In genomic region chr14:75427126-75427481, GRCh38 we compare ENCODE assay signal across 8 cellular contexts. TPM values are rescaled to one million over a fixed set of nuclear protein-coding genes. Genes with fewer than 3 reads are reported as not detected.
DNase-seq lines count a peak whose midpoint lies in the region; ATAC-seq and TF ChIP-seq lines count a peak whose summit lies in the region.

No MANE protein-coding gene starts in this region.

- H3K36me3 Mint-ChIP-seq in activated CD8-positive, alpha-beta T cell treated with anti-CD3 and anti-CD28 coated beads, Interleukin-2, amount 10 ng/mL, durations not matched to agents 7 days and 5 days (ENCODE audit: low read depth): peaks cover 5% of the 10 kb centered on the region

- H3K27me3 Mint-ChIP-seq in activated CD8-positive, alpha-beta T cell treated with anti-CD3 and anti-CD28 coated beads, Interleukin-2, amount 10 ng/mL, durations not matched to agents 7 days and 5 days (ENCODE audit: low read depth): peaks cover 36% of the 10 kb centered on the region

- peak; percentile 43 for DNase-seq in GM12865 (ENCODE audit: low read depth)
- DNase-seq in activated CD8-positive, alpha-beta T cell treated with anti-CD3 and anti-CD28 coated beads, Interleukin-2, amount 10 ng/mL, durations not matched to agents 7 days and 5 days: no peak
- DNase-seq in right atrium auricular region (ENCODE audit: low spot score): no peak
- no peak for DNase-seq in kidney glomerular epithelial cell (lab: John Stamatoyannopoulos, UW)
- no peak for DNase-seq in NCI-H510A treated with DMSO at 0.1 percent for 48 hours (lab: John Stamatoyannopoulos, UW)
- no peak for DNase-seq in stimulated activated CD4-positive, alpha-beta T cell treated with anti-CD3 and anti-CD28 coated beads, Interleukin-1b, Interleukin-23, amount 100 ng/mL, for 48 hours

- peak overlapping the region; percentile 90 to 94 for H3K27ac ChIP-seq in right atrium auricular region
- peak overlapping the region; percentile 57 to 93 (median 86) for H3K27ac ChIP-seq in skin epidermis

- no peaks in the 10 kb centered on the region for H3K9me3 Mint-ChIP-seq in activated CD8-positive, alpha-beta T cell treated with anti-CD3 and anti-CD28 coated beads, Interleukin-2, amount 10 ng/mL, durations not matched to agents 7 days and 5 days (ENCODE audit: insufficient read depth)

- peak; percentile 45 for ATAC-seq in HG02759 (IDR thresholded peaks at IDR 0.05; ENCODE audit: unreplicated experiment)
- no peak for ATAC-seq in activated CD8-positive, alpha-beta T cell treated with anti-CD3 and anti-CD28 coated beads, Interleukin-2, amount 10 ng/mL, durations not matched to agents 7 days and 5 days

- no peak overlapping the region for H3K27ac Mint-ChIP-seq in activated CD8-positive, alpha-beta T cell treated with anti-CD3 and anti-CD28 coated beads, Interleukin-2, amount 10 ng/mL, durations not matched to agents 7 days and 5 days

- peak overlapping the region; percentile 52 for H3K4me3 Mint-ChIP-seq in activated CD8-positive, alpha-beta T cell treated with anti-CD3 and anti-CD28 coated beads, Interleukin-2, amount 10 ng/mL, durations not matched to agents 7 days and 5 days

- POLR2A ChIA-PET in activated CD8-positive, alpha-beta T cell treated with anti-CD3 and anti-CD28 coated beads, Interleukin-2, amount 10 ng/mL, durations not matched to agents 7 days and 5 days (lab: Charles Lee): no interaction called here

- peak overlapping the region; percentile 76 for H3K4me3 ChIP-seq in GM12865 (ENCODE audit: low read depth, low read length)
- H3K4me3 ChIP-seq in right atrium auricular region: peak overlapping the region; percentile 45 to 65
- H3K4me3 ChIP-seq in skin epidermis: peak overlapping the region; percentile 51 to 71 (median 59)

- H3K4me1 ChIP-seq in right atrium auricular region: peaks cover 0 to 54% of the 10 kb centered on the region in 2 donors

- peaks cover 0 to 7% of the 10 kb centered on the region in 2 donors for H3K9me3 ChIP-seq in right atrium auricular region

- no peak for TF ChIP-seq CTCF in GM12865 (IDR thresholded peaks at IDR 0.05; ENCODE audit: insufficient read depth, low read depth, low read length, missing control alignments)
- no peak for TF ChIP-seq CTCF in right atrium auricular region (IDR thresholded peaks at IDR 0.05)

- no peaks in the 10 kb centered on the region for H3K27me3 ChIP-seq in right atrium auricular region

- H3K4me1 Mint-ChIP-seq in activated CD8-positive, alpha-beta T cell treated with anti-CD3 and anti-CD28 coated beads, Interleukin-2, amount 10 ng/mL, durations not matched to agents 7 days and 5 days (ENCODE audit: low read depth): peaks cover 17% of the 10 kb centered on the region

- CTCF ChIA-PET in activated CD8-positive, alpha-beta T cell treated with anti-CD3 and anti-CD28 coated beads, Interleukin-2, amount 10 ng/mL, durations not matched to agents 7 days and 5 days (lab: Charles Lee): no interaction called here

- H3K36me3 ChIP-seq in right atrium auricular region: peaks cover 6% of the 10 kb centered on the region

RNA-seq across cellular contexts. Expression of gene JDP2, which starts 0.7 kb away (rescaled TPM):
- total RNA-seq in activated CD8-positive, alpha-beta T cell treated with anti-CD3 and anti-CD28 coated beads, Interleukin-2, amount 10 ng/mL, durations not matched to agents 7 days and 5 days: 1 to 10 TPM in 1 of 2 experiments, under 1 TPM in 1; 0.71 to 1.4 TPM
- 10 to 100 TPM; 46.1 to 67.4 TPM for total RNA-seq in right atrium auricular region

Comparison
In these comparisons a context has a peak if more than half of its experiments do, and no peak if none do; other contexts are left out.
1. RNA of gene JDP2, which starts 0.7 kb away (total RNA-seq): 46.1 to 67.4 TPM in right atrium auricular region; 0.71 to 1.4 TPM in activated CD8-positive, alpha-beta T cell treated with anti-CD3 and anti-CD28 coated beads, Interleukin-2, amount 10 ng/mL, durations not matched to agents 7 days and 5 days; every median in the first group is over 10 times any median in the second.
2. Peak in every context shown above with its lines, with median percentiles within 50 percentile points of each other: H3K4me3 ChIP-seq.